16 cellular contexts compared by ENCODE assay signal in genomic region chr19:29660835-29661234, GRCh38. TPM values are rescaled to one million over a fixed set of nuclear protein-coding genes. Genes with fewer than 3 reads are reported as not detected.
A peak's percentile ranks its signal among the peaks of the same experiment; 100 is the strongest.
DNase-seq lines count a peak whose midpoint lies in the region; ATAC-seq, FAIRE-seq and TF ChIP-seq lines count a peak whose summit lies in the region.
"Had no signal": no experiment of that assay in that cellular context is flagged by ENCODE, and none has a peak within 500 bp of the region (broad histone marks: within the 10 kb centered on the region; RNA-seq: fewer than 3 reads in every experiment).

No MANE protein-coding gene starts in this region.

- H3K4me1 ChIP-seq in osteoblast (ENCODE audit: insufficient read depth, low read length) (peaks cover 45% of the 10 kb centered on the region), tibial artery (peaks cover 0 to 40% (median 35%) of the 10 kb centered on the region in 4 donors)

- H3K4me3 Mint-ChIP-seq in activated naive CD4-positive, alpha-beta T cell treated with anti-CD3 and anti-CD28 coated beads for 36 hours = no peak overlapping the region

- TF ChIP-seq CTCF in osteoblast (IDR thresholded peaks at IDR 0.05; ENCODE audit: extremely low read depth, low read depth, low read length) (no peak), tibial artery (IDR thresholded peaks at IDR 0.05) (no peak), coronary artery (IDR thresholded peaks at IDR 0.05) (no peak)

- FAIRE-seq in RCC 7860 (lab: Jason Lieb, UNC) = no peak
- FAIRE-seq: HTR-8/SVneo, keratinocyte had no signal

- peaks cover 39% of the 10 kb centered on the region for H3K4me1 Mint-ChIP-seq in activated naive CD4-positive, alpha-beta T cell treated with anti-CD3 and anti-CD28 coated beads for 36 hours (ENCODE audit: low read depth)

- H3K27ac Mint-ChIP-seq in activated naive CD4-positive, alpha-beta T cell treated with anti-CD3 and anti-CD28 coated beads for 36 hours = peak overlapping the region; percentile 30
- H3K27ac Mint-ChIP-seq: T-helper 17 cell had no signal

- H2AFZ ChIP-seq in osteoblast (ENCODE audit: low read length) = no peak overlapping the region

- no peaks in the 10 kb centered on the region for H3K27me3 ChIP-seq in osteoblast (ENCODE audit: insufficient read depth, low read length)
- no peaks in the 10 kb centered on the region for H3K27me3 ChIP-seq in tibial artery

- peak; percentile 69 for DNase-seq in activated effector memory CD4-positive, alpha-beta T cell treated with anti-CD3 and anti-CD28 coated beads, Interleukin-2, amount 50 U/mL, for 16 hours
- DNase-seq in activated effector memory CD4-positive, alpha-beta T cell treated with Interleukin-2 at 50 U/mL for 16 hours = no peak
- DNase-seq in activated naive CD4-positive, alpha-beta T cell treated with anti-CD3 and anti-CD28 coated beads for 36 hours = peak; percentile 56
- DNase-seq in osteoblast (ENCODE audit: insufficient read length, low spot score, missing footprints) (no peak), tibial artery (peak in 1 of 2 donors; percentile 25), RCC 7860 (ENCODE audit: low spot score) (no peak), coronary artery (ENCODE audit: low spot score) (no peak)
- DNase-seq: ACHN; activated CD8-positive, alpha-beta memory T cell treated with anti-CD3 and anti-CD28 coated beads for 24 hours; effector CD4-positive, alpha-beta T cell; foreskin melanocyte; T-helper 17 cell had no signal

- peaks cover 6% of the 10 kb centered on the region for H3K79me2 ChIP-seq in osteoblast (ENCODE audit: insufficient read depth, low read length)

- no peaks in the 10 kb centered on the region for H3K36me3 ChIP-seq in osteoblast (ENCODE audit: insufficient read depth, low read length)
- H3K36me3 ChIP-seq in tibial artery = no peaks in the 10 kb centered on the region

- ATAC-seq in GM18519 (IDR thresholded peaks at IDR 0.05; ENCODE audit: low FRiP score, unreplicated experiment) = no peak
- ATAC-seq: Panc1, T-helper 17 cell had no signal

- no peaks in the 10 kb centered on the region for H3K27me3 Mint-ChIP-seq in activated naive CD4-positive, alpha-beta T cell treated with anti-CD3 and anti-CD28 coated beads for 36 hours (ENCODE audit: low read depth)
- H3K27me3 Mint-ChIP-seq: T-helper 17 cell had no signal

- H3K36me3 Mint-ChIP-seq in activated naive CD4-positive, alpha-beta T cell treated with anti-CD3 and anti-CD28 coated beads for 36 hours (ENCODE audit: low read depth) = no peaks in the 10 kb centered on the region

- intact Hi-C loops in activated naive CD4-positive, alpha-beta T cell treated with anti-CD3 and anti-CD28 coated beads for 36 hours (cut with micrococcal nuclease) = loop anchor here (10.0 kb wide), 2 partner anchors 1554 to 1866 kb away; no protein-coding TSS in a partner anchor
- intact Hi-C loops in tibial artery (cut with DNase I; ENCODE audit: low total_unique reads) = loop anchor here (5.0 kb wide), 1 partner anchor 56 kb away; the partner anchor contains the start of gene C19orf12

- H4K20me1 ChIP-seq in osteoblast (ENCODE audit: insufficient read depth, low read length) = no peaks in the 10 kb centered on the region

- H3K27ac ChIP-seq in osteoblast (ENCODE audit: low read depth, low read length) (peak overlapping the region; percentile 99), tibial artery (peak overlapping the region; percentile 93), coronary artery (peak overlapping the region in 1 of 2 donors; percentile 96)

- CTCF ChIA-PET in activated naive CD4-positive, alpha-beta T cell treated with anti-CD3 and anti-CD28 coated beads for 36 hours (lab: Charles Lee) = interaction anchor here (0.6 to 10.1 kb wide), 6 partner anchors 15 to 68 kb away, joined by 3 to 102 read pairs (median 8); partner anchors contain the start of genes C19orf12 and POP4

- H3K9me3 Mint-ChIP-seq in activated naive CD4-positive, alpha-beta T cell treated with anti-CD3 and anti-CD28 coated beads for 36 hours = no peaks in the 10 kb centered on the region

- H3K9me3 ChIP-seq in osteoblast (ENCODE audit: low read depth, low read length) = no peaks in the 10 kb centered on the region
- H3K9me3 ChIP-seq in tibial artery = no peaks in the 10 kb centered on the region

- H3K4me2 ChIP-seq in osteoblast (ENCODE audit: insufficient read depth, low read length) = no peak overlapping the region

- H3K4me3 ChIP-seq in osteoblast (ENCODE audit: insufficient read depth, low read length) = no peak overlapping the region
- no peak overlapping the region for H3K4me3 ChIP-seq in tibial artery
- no peak overlapping the region for H3K4me3 ChIP-seq in coronary artery

RNA-seq across cellular contexts. Expression of gene PLEKHF1, which starts 4.4 kb away (rescaled TPM):
- 10 to 100 TPM; 20.7 to 21.0 TPM for total RNA-seq in activated naive CD4-positive, alpha-beta T cell treated with anti-CD3 and anti-CD28 coated beads for 36 hours
- 86.9 and 106 TPM in 2 replicates for total RNA-seq in osteoblast

RNA-seq across cellular contexts. Expression of gene C19orf12, which starts 54.2 kb away (rescaled TPM):
- total RNA-seq in activated naive CD4-positive, alpha-beta T cell treated with anti-CD3 and anti-CD28 coated beads for 36 hours = 10 to 100 TPM; 21.6 to 24.3 TPM
- 48.5 and 52.7 TPM in 2 replicates for total RNA-seq in osteoblast

RNA-seq across cellular contexts. Expression of gene POP4, which starts 54.8 kb away (rescaled TPM):
- 10 to 100 TPM; 79.5 to 83.3 TPM for total RNA-seq in activated naive CD4-positive, alpha-beta T cell treated with anti-CD3 and anti-CD28 coated beads for 36 hours
- total RNA-seq in osteoblast = 59.4 and 61.0 TPM in 2 replicates

Comparison
In these comparisons a context has a peak if more than half of its experiments do, and no peak if none do; other contexts are left out.
1. DNase-seq: peak in activated effector memory CD4-positive, alpha-beta T cell treated with anti-CD3 and anti-CD28 coated beads, Interleukin-2, amount 50 U/mL, for 16 hours (single experiment) and activated naive CD4-positive, alpha-beta T cell treated with anti-CD3 and anti-CD28 coated beads for 36 hours (single experiment); none in activated effector memory CD4-positive, alpha-beta T cell treated with Interleukin-2 at 50 U/mL for 16 hours (single experiment), osteoblast (single experiment), RCC 7860 (single experiment) and coronary artery (single experiment).